ENCODE assay signal across 16 cellular contexts in the genomic region with DNA sequence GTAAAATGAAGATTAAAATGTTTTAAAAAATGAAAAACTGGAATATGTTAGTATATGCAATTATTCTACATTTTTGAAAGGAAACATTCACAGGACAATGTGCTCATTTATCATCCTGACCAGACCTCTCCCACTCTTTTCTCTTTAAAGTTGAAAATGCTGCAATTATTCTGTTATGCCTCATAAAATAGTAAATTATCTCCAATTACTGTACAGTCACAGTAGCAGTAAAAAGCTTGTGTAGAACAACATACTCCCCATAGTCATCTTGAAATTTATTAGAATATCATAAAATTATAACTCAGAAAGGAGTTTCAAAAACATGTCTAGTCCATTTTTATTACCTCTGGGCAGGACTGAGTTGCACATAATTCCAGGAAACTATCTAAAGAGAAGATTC.
"Had no signal": no experiment of that assay in that cellular context is flagged by ENCODE, and none has a peak within 500 bp of the region (broad histone marks: within the 10 kb centered on the region; RNA-seq: fewer than 3 reads in every experiment).

No MANE protein-coding gene starts in this region.

- H3K36me3 Mint-ChIP-seq: naive thymus-derived CD8-positive, alpha-beta T cell had no signal

- H3K27me3 Mint-ChIP-seq: naive thymus-derived CD8-positive, alpha-beta T cell had no signal

- H3K4me1 Mint-ChIP-seq: naive thymus-derived CD8-positive, alpha-beta T cell; neural crest cell had no signal

- H3K4me3 Mint-ChIP-seq: endodermal cell; naive thymus-derived CD8-positive, alpha-beta T cell; neural crest cell had no signal

- H3K27ac Mint-ChIP-seq: endodermal cell; naive thymus-derived CD8-positive, alpha-beta T cell had no signal

- DNase-seq: colonic mucosa; effector CD4-positive, alpha-beta T cell; endodermal cell; foreskin melanocyte; heart left ventricle; hippocampal formation; mammary epithelial cell; mucosa of descending colon; naive thymus-derived CD8-positive, alpha-beta T cell; ovary; sigmoid colon; stimulated activated naive CD8-positive, alpha-beta T cell treated with anti-CD3 and anti-CD28 coated beads, Interleukin-15, Interleukin-2, amounts not matched to agents 100 U/mL and 50 U/mL, for 24 hours; thyroid gland; upper lobe of left lung; uterus had no signal

- H3K9me3 Mint-ChIP-seq: endodermal cell, neural crest cell had no signal
